Comparison of ENCODE assay signal across 22 cellular contexts in genomic region chr22:29299136-29299900, GRCh38. TPM values are rescaled to one million over a fixed set of nuclear protein-coding genes. Genes with fewer than 3 reads are reported as not detected.
DNase-seq lines count a peak whose midpoint lies in the region; ATAC-seq, FAIRE-seq and TF ChIP-seq lines count a peak whose summit lies in the region.
"Had no signal": no experiment of that assay in that cellular context is flagged by ENCODE, and none has a peak within 500 bp of the region (broad histone marks: within the 10 kb centered on the region; RNA-seq: fewer than 3 reads in every experiment).

No MANE protein-coding gene starts in this region.

- H3K4me1 ChIP-seq in HepG2 (ENCODE audit: insufficient read depth, low read length) (peaks cover 18% of the 10 kb centered on the region), right lobe of liver (peaks cover 0 to 20% (median 5%) of the 10 kb centered on the region in 4 donors), astrocyte (ENCODE audit: insufficient read depth, low read length) (no peaks in the 10 kb centered on the region)
- H3K4me1 ChIP-seq in naive thymus-derived CD4-positive, alpha-beta T cell (ENCODE audit: control insufficient read depth in 2 of 2, insufficient read depth in 2 of 2, low read length in 2 of 2): no peaks in the 10 kb centered on the region

- H3K27ac Mint-ChIP-seq in astrocyte (ENCODE audit: unreplicated experiment): no peak overlapping the region
- peak overlapping the region in 7 of 9 donors; percentile 7 to 66 (median 36) for H3K27ac Mint-ChIP-seq in naive thymus-derived CD4-positive, alpha-beta T cell
- H3K27ac Mint-ChIP-seq: dendritic cell treated with granulocyte-macrophage colony-stimulating factor and Interleukin-4, amounts not matched to agents 40 ng/mL and 50 ng/mL, for 4 days had no signal

- no peak for TF ChIP-seq RAD21 in HepG2 (CRISPR knock-in tag; IDR thresholded peaks at IDR 0.05)

- peaks cover 26% of the 10 kb centered on the region for H3K36me3 Mint-ChIP-seq in astrocyte (ENCODE audit: low read depth, unreplicated experiment)
- H3K36me3 Mint-ChIP-seq in naive thymus-derived CD4-positive, alpha-beta T cell: peaks cover 11 to 47% (median 22%) of the 10 kb centered on the region in 5 donors

- H3K36me3 ChIP-seq in HepG2 (replicated peaks in 1 of 2; ENCODE audit: control insufficient read depth in 1 of 2, insufficient read depth in 2 of 2, low read length in 2 of 2) (peaks cover 28 to 53% of the 10 kb centered on the region in 2 experiments), right lobe of liver (peaks cover 23 to 68% (median 45%) of the 10 kb centered on the region in 4 donors), astrocyte (ENCODE audit: insufficient read depth, low read length) (peaks cover 53% of the 10 kb centered on the region)
- H3K36me3 ChIP-seq in naive thymus-derived CD4-positive, alpha-beta T cell (ENCODE audit: control insufficient read depth in 2 of 3, insufficient read depth in 3 of 3, low read length in 3 of 3): peaks cover 34 to 65% (median 38%) of the 10 kb centered on the region in 3 experiments

- TF ChIP-seq EP300 in HepG2 (IDR thresholded peaks at IDR 0.05; ENCODE audit: low read depth in 2 of 2, low read length in 2 of 2): no peak
- TF ChIP-seq EP300 in HepG2 (CRISPR knock-in tag; IDR thresholded peaks at IDR 0.05; ENCODE audit: borderline replicate concordance): no peak

- H3K27me3 Mint-ChIP-seq in astrocyte (ENCODE audit: low read depth, unreplicated experiment): no peaks in the 10 kb centered on the region
- peaks cover 0 to 2% (median 0%) of the 10 kb centered on the region in 5 donors for H3K27me3 Mint-ChIP-seq in naive thymus-derived CD4-positive, alpha-beta T cell
- H3K27me3 Mint-ChIP-seq: dendritic cell treated with granulocyte-macrophage colony-stimulating factor and Interleukin-4, amounts not matched to agents 40 ng/mL and 50 ng/mL, for 4 days had no signal

- POLR2A ChIA-PET in HepG2 (lab: Yijun Ruan, JAX): no interaction called here
- POLR2A ChIA-PET in naive thymus-derived CD4-positive, alpha-beta T cell (lab: Charles Lee): no interaction called here

- ATAC-seq in HepG2: no peak
- ATAC-seq in right lobe of liver: no peak
- ATAC-seq in naive thymus-derived CD4-positive, alpha-beta T cell: no peak
- ATAC-seq in GM21423 (IDR thresholded peaks at IDR 0.05; ENCODE audit: unreplicated experiment): no peak
- ATAC-seq: gastrocnemius medialis, HCT116, left colon had no signal

- DNase-seq in HepG2 (ENCODE audit: low spot score) (no peak), right lobe of liver (no peak), astrocyte (ENCODE audit: low read depth) (no peak), OCI-M1 (lab: John Stamatoyannopoulos, UW) (no peak), midbrain (lab: John Stamatoyannopoulos, UW) (no peak)
- DNase-seq in naive thymus-derived CD4-positive, alpha-beta T cell: no peak
- no peak for DNase-seq in stimulated activated naive CD4-positive, alpha-beta T cell treated with Interleukin-2 at 50 U/mL for 16 hours (lab: John Stamatoyannopoulos, UW)
- DNase-seq: brain microvascular endothelial cell; COR-L47; erythroblast; gastrocnemius medialis; left colon; MG63; NCI-H1694 treated with DMSO at 0.1 percent for 48 hours; NCI-H2227 treated with DMSO at 0.1 percent for 48 hours; stimulated activated CD4-positive, alpha-beta T cell treated with anti-CD3 and anti-CD28 coated beads, Interleukin-4, amount 100 ng/mL, for 24 hours; SW 1271 had no signal

- H3K9me3 ChIP-seq in HepG2 (ENCODE audit: low read length): no peaks in the 10 kb centered on the region
- no peaks in the 10 kb centered on the region for H3K9me3 ChIP-seq in right lobe of liver
- H3K9me3 ChIP-seq in astrocyte (ENCODE audit: insufficient read depth, low read depth, low read length): no peaks in the 10 kb centered on the region
- no peaks in the 10 kb centered on the region for H3K9me3 ChIP-seq in naive thymus-derived CD4-positive, alpha-beta T cell (ENCODE audit: control insufficient read depth in 2 of 3, low read length in 3 of 3)
- H3K9me3 ChIP-seq: gastrocnemius medialis, MG63 had no signal

- H3K9me3 Mint-ChIP-seq in astrocyte (ENCODE audit: unreplicated experiment): peaks cover 5% of the 10 kb centered on the region
- no peaks in the 10 kb centered on the region for H3K9me3 Mint-ChIP-seq in naive thymus-derived CD4-positive, alpha-beta T cell
- H3K9me3 Mint-ChIP-seq: activated naive CD4-positive, alpha-beta T cell treated with anti-CD3 and anti-CD28 coated beads, Interleukin-2, amount 50 U/mL, for 24 hours; dendritic cell treated with granulocyte-macrophage colony-stimulating factor and Interleukin-4, amounts not matched to agents 40 ng/mL and 50 ng/mL, for 4 days had no signal

- H3K4me3 Mint-ChIP-seq in astrocyte (ENCODE audit: unreplicated experiment): no peak overlapping the region
- no peak overlapping the region for H3K4me3 Mint-ChIP-seq in naive thymus-derived CD4-positive, alpha-beta T cell
- H3K4me3 Mint-ChIP-seq: activated naive CD4-positive, alpha-beta T cell treated with anti-CD3 and anti-CD28 coated beads, Interleukin-2, amount 50 U/mL, for 24 hours; dendritic cell treated with granulocyte-macrophage colony-stimulating factor and Interleukin-4, amounts not matched to agents 40 ng/mL and 50 ng/mL, for 4 days had no signal

- CTCF ChIA-PET in HepG2 (lab: Yijun Ruan, JAX; ENCODE audit: low intra/inter-chr PET ratio, low total read pairs): no interaction called here
- CTCF ChIA-PET in naive thymus-derived CD4-positive, alpha-beta T cell (lab: Charles Lee): no interaction called here

- H3K4me2 ChIP-seq in HepG2 (ENCODE audit: low read depth, low read length) (no peak overlapping the region), astrocyte (ENCODE audit: low read length) (no peak overlapping the region)
- H3K4me2 ChIP-seq: smooth muscle cell had no signal

- in situ Hi-C loops in HepG2 (cut with HindIII; ENCODE audit: extremely low pct_ligation_motif_present, low pct_unique_long_range_greater_than_20kb): no loop called here

- H3K9ac ChIP-seq in HepG2 (ENCODE audit: insufficient read depth, low read depth, low read length) (no peak overlapping the region), astrocyte (ENCODE audit: low read length) (no peak overlapping the region)

- H3K79me2 ChIP-seq in HepG2 (ENCODE audit: insufficient read depth, low read length) (no peaks in the 10 kb centered on the region), astrocyte (ENCODE audit: insufficient read depth, low read length) (peaks cover 4% of the 10 kb centered on the region)

- H2AFZ ChIP-seq in HepG2 (ENCODE audit: low read length) (no peak overlapping the region), astrocyte (ENCODE audit: low read depth, low read length) (no peak overlapping the region)

- H3K4me3 ChIP-seq in HepG2 (replicated peaks in 1 of 3; ENCODE audit: insufficient read depth in 1 of 3, low read depth in 2 of 3, low read length in 3 of 3): no peak overlapping the region
- no peak overlapping the region for H3K4me3 ChIP-seq in right lobe of liver
- H3K4me3 ChIP-seq in astrocyte (ENCODE audit: insufficient read depth, low read depth, low read length): no peak overlapping the region
- H3K4me3 ChIP-seq in naive thymus-derived CD4-positive, alpha-beta T cell (ENCODE audit: low read length): no peak overlapping the region
- H3K4me3 ChIP-seq: gastrocnemius medialis, MG63, smooth muscle cell had no signal

- TF ChIP-seq POLR2A in HepG2 (IDR thresholded peaks at IDR 0.05; ENCODE audit: insufficient read depth in 1 of 2, low read depth in 2 of 2, low read length in 2 of 2): no peak
- TF ChIP-seq POLR2A in right lobe of liver (IDR thresholded peaks at IDR 0.05): no peak

- TF ChIP-seq CTCF in HepG2 (CRISPR knock-in tag; IDR thresholded peaks at IDR 0.05) (no peak), right lobe of liver (IDR thresholded peaks at IDR 0.05) (no peak), astrocyte (IDR thresholded peaks at IDR 0.05; ENCODE audit: insufficient read depth, low read depth, low read length) (no peak)

- no peaks in the 10 kb centered on the region for H3K4me1 Mint-ChIP-seq in astrocyte (ENCODE audit: low read depth, unreplicated experiment)
- H3K4me1 Mint-ChIP-seq in naive thymus-derived CD4-positive, alpha-beta T cell: peaks cover 0 to 11% (median 3%) of the 10 kb centered on the region in 7 donors
- H3K4me1 Mint-ChIP-seq: activated naive CD4-positive, alpha-beta T cell treated with anti-CD3 and anti-CD28 coated beads, Interleukin-2, amount 50 U/mL, for 24 hours had no signal

- H3K27me3 ChIP-seq in HepG2 (ENCODE audit: control insufficient read depth in 1 of 2, insufficient read depth in 2 of 2, low read length in 2 of 2) (no peaks in the 10 kb centered on the region), right lobe of liver (no peaks in the 10 kb centered on the region), astrocyte (ENCODE audit: insufficient read depth, low read length) (no peaks in the 10 kb centered on the region)
- no peaks in the 10 kb centered on the region for H3K27me3 ChIP-seq in naive thymus-derived CD4-positive, alpha-beta T cell (ENCODE audit: control insufficient read depth in 2 of 2, insufficient read depth in 2 of 2, low read length in 2 of 2)
- H3K27me3 ChIP-seq: brain microvascular endothelial cell, gastrocnemius medialis, MG63 had no signal

- FAIRE-seq in HepG2 (lab: Jason Lieb, UNC) (no peak), astrocyte (lab: Jason Lieb, UNC) (peak; percentile 76)

- H3K27ac ChIP-seq in HepG2 (ENCODE audit: extremely low read length, insufficient read depth, low read length): no peak overlapping the region
- H3K27ac ChIP-seq in right lobe of liver: no peak overlapping the region
- H3K27ac ChIP-seq in astrocyte (ENCODE audit: low read depth, low read length): no peak overlapping the region
- no peak overlapping the region for H3K27ac ChIP-seq in naive thymus-derived CD4-positive, alpha-beta T cell (ENCODE audit: low read depth, low read length)
- H3K27ac ChIP-seq: brain microvascular endothelial cell, gastrocnemius medialis had no signal

- H4K20me1 ChIP-seq in HepG2 (ENCODE audit: insufficient read depth, low read length) (0 out of 2 replicates have a peak, but pooled peaks cover 9% of the 10 kb centered on the region), astrocyte (ENCODE audit: insufficient read depth, low read length) (peaks cover 74% of the 10 kb centered on the region)

- intact Hi-C loops in HepG2 (cut with micrococcal nuclease; ENCODE audit: unreplicated experiment): no loop called here
- intact Hi-C loops in right lobe of liver (cut with DNase I): no loop called here
- intact Hi-C loops in naive thymus-derived CD4-positive, alpha-beta T cell (cut with micrococcal nuclease): no loop called here

- WGBS in HepG2 (ENCODE audit: low lambda C conversion rate): 95% methylated on average over 19 of the region's 19 CpGs
- 88% methylated on average over 6 of the region's 19 CpGs for WGBS in right lobe of liver (ENCODE audit: insufficient coverage, low coverage, low lambda C conversion rate, missing lambda C conversion rate)

- BruUV-seq in HepG2 (replicated peaks; lab: Mats Ljungman, UMichigan): TSS peak; percentile 63

RNA-seq across cellular contexts. Expression of gene GAS2L1, which starts 7.1 kb away (rescaled TPM):
- total RNA-seq in HepG2 (2016; rRNA removed; fragmentation: Illumina TruSeq; extraction: Trizol) (2.6 and 3.3 TPM in 2 replicates), right lobe of liver (10 to 100 TPM in 4 of 6 experiments, 1 to 10 TPM in 2; 8.9 to 15.8 (median 11.5) TPM), astrocyte (24.3 and 26.0 TPM in 2 replicates)
- 3.1 TPM in 2 replicates for total RNA-seq in HepG2 (2016; cell fraction: cytosol; rRNA removed; fragmentation: Illumina TruSeq; extraction: Trizol; ENCODE audit: low read depth)
- 1.9 and 3.4 TPM in 2 replicates for total RNA-seq in HepG2 (2016; cell fraction: insoluble cytoplasmic fraction; rRNA removed; fragmentation: Illumina TruSeq; extraction: Trizol)
- 6.6 and 6.7 TPM in 2 replicates for total RNA-seq in HepG2 (2016; cell fraction: membrane; rRNA removed; fragmentation: Illumina TruSeq; extraction: Trizol)
- 2.1 and 2.7 TPM in 2 replicates for total RNA-seq in HepG2 (2016; cell fraction: nucleus; rRNA removed; fragmentation: Illumina TruSeq; extraction: Trizol)
- 1.8 and 2.2 TPM in 2 replicates for polyA plus RNA-seq in HepG2 (2011; rRNA removed)
- 1.8 and 3.2 TPM in 2 replicates for polyA plus RNA-seq in HepG2 (2011; cell fraction: cytosol; rRNA removed)
- polyA plus RNA-seq in HepG2 (2011; cell fraction: nucleus; rRNA removed): 6.0 and 8.0 TPM in 2 replicates
- 0.98 and 1.3 TPM in 2 replicates for polyA plus RNA-seq in HepG2 (2012)
- 4.1 and 4.7 TPM in 2 replicates for polyA plus RNA-seq in HepG2 (2016; cell fraction: cytosol; fragmentation: Illumina TruSeq; extraction: Trizol; ENCODE audit: low read depth)
- 3.4 and 4.4 TPM in 2 replicates for polyA plus RNA-seq in HepG2 (2016; cell fraction: insoluble cytoplasmic fraction; fragmentation: Illumina TruSeq; extraction: Trizol; ENCODE audit: low read depth)
- polyA plus RNA-seq in HepG2 (2016; cell fraction: membrane; fragmentation: Illumina TruSeq; extraction: Trizol; ENCODE audit: low read depth): 7.9 and 8.8 TPM in 2 replicates
- 5.9 and 7.0 TPM in 2 replicates for polyA plus RNA-seq in HepG2 (2016; cell fraction: nucleus; fragmentation: Illumina TruSeq; extraction: Trizol; ENCODE audit: insufficient read depth, low read depth)
- polyA minus RNA-seq in HepG2 (2011; rRNA and poly(A)+ RNA removed; ENCODE audit: low replicate concordance): 2.7 and 10.4 TPM in 2 replicates
- 1.5 and 1.6 TPM in 2 replicates for polyA minus RNA-seq in HepG2 (2011; cell fraction: cytosol; rRNA and poly(A)+ RNA removed)
- 1.9 and 3.5 TPM in 2 replicates for polyA minus RNA-seq in HepG2 (2011; cell fraction: nucleus; rRNA and poly(A)+ RNA removed)
- 1 to 10 TPM in 2 of 5 experiments, under 1 TPM in 2, not detected in 1; 0.37 to 7.5 (median 2.0) TPM for total RNA-seq in naive thymus-derived CD4-positive, alpha-beta T cell
- polyA plus RNA-seq in naive thymus-derived CD4-positive, alpha-beta T cell: under 1 TPM in 1 of 2 donors, not detected in 1; 0.09 TPM

RNA-seq across cellular contexts. Expression of gene RASL10A, which starts 16.2 kb away (rescaled TPM):
- 0.22 TPM in 1 of 2 replicates, not detected in the other for total RNA-seq in HepG2 (2016; rRNA removed; fragmentation: Illumina TruSeq; extraction: Trizol)
- total RNA-seq in HepG2 (2016; cell fraction: cytosol; rRNA removed; fragmentation: Illumina TruSeq; extraction: Trizol; ENCODE audit: low read depth): not detected in 2 replicates
- not detected in 2 replicates for total RNA-seq in HepG2 (2016; cell fraction: insoluble cytoplasmic fraction; rRNA removed; fragmentation: Illumina TruSeq; extraction: Trizol)
- total RNA-seq in HepG2 (2016; cell fraction: membrane; rRNA removed; fragmentation: Illumina TruSeq; extraction: Trizol): not detected in 2 replicates
- total RNA-seq in HepG2 (2016; cell fraction: nucleus; rRNA removed; fragmentation: Illumina TruSeq; extraction: Trizol): not detected in 2 replicates
- 0.05 and 0.08 TPM in 2 replicates for polyA plus RNA-seq in HepG2 (2011; rRNA removed)
- polyA plus RNA-seq in HepG2 (2011; cell fraction: cytosol; rRNA removed): 0.08 and 0.17 TPM in 2 replicates
- polyA plus RNA-seq in HepG2 (2011; cell fraction: nucleus; rRNA removed): 0.40 and 1.6 TPM in 2 replicates
- polyA plus RNA-seq in HepG2 (2012): not detected in 2 replicates
- not detected in 2 replicates for polyA plus RNA-seq in HepG2 (2016; cell fraction: cytosol; fragmentation: Illumina TruSeq; extraction: Trizol; ENCODE audit: low read depth)
- not detected in 2 replicates for polyA plus RNA-seq in HepG2 (2016; cell fraction: insoluble cytoplasmic fraction; fragmentation: Illumina TruSeq; extraction: Trizol; ENCODE audit: low read depth)
- not detected in 2 replicates for polyA plus RNA-seq in HepG2 (2016; cell fraction: membrane; fragmentation: Illumina TruSeq; extraction: Trizol; ENCODE audit: low read depth)
- 1.5 TPM in 1 of 2 replicates, not detected in the other for polyA plus RNA-seq in HepG2 (2016; cell fraction: nucleus; fragmentation: Illumina TruSeq; extraction: Trizol; ENCODE audit: insufficient read depth, low read depth)
- polyA minus RNA-seq in HepG2 (2011; rRNA and poly(A)+ RNA removed; ENCODE audit: low replicate concordance): 0.09 TPM in 1 of 2 replicates, not detected in the other
- polyA minus RNA-seq in HepG2 (2011; cell fraction: cytosol; rRNA and poly(A)+ RNA removed): not detected in 2 replicates
- not detected in 2 replicates for polyA minus RNA-seq in HepG2 (2011; cell fraction: nucleus; rRNA and poly(A)+ RNA removed)
- total RNA-seq in right lobe of liver: 1 to 10 TPM in 3 of 6 experiments, under 1 TPM in 3; 0.32 to 1.2 (median 0.87) TPM
- total RNA-seq in astrocyte: 0.19 and 1.5 TPM in 2 replicates
- 1 to 10 TPM in 2 of 5 experiments, under 1 TPM in 2, not detected in 1; 0.32 to 1.7 (median 0.89) TPM for total RNA-seq in naive thymus-derived CD4-positive, alpha-beta T cell
- polyA plus RNA-seq in naive thymus-derived CD4-positive, alpha-beta T cell: not detected
- total RNA-seq: smooth muscle cell had no signal
- polyA plus RNA-seq: smooth muscle cell had no signal

RNA-seq across cellular contexts. Expression of gene EWSR1, which starts 31.2 kb away (rescaled TPM):
- total RNA-seq in HepG2 (2016; rRNA removed; fragmentation: Illumina TruSeq; extraction: Trizol): 167 and 211 TPM in 2 replicates
- total RNA-seq in HepG2 (2016; cell fraction: cytosol; rRNA removed; fragmentation: Illumina TruSeq; extraction: Trizol; ENCODE audit: low read depth): 28.9 and 32.2 TPM in 2 replicates
- total RNA-seq in HepG2 (2016; cell fraction: insoluble cytoplasmic fraction; rRNA removed; fragmentation: Illumina TruSeq; extraction: Trizol): 146 and 211 TPM in 2 replicates
- total RNA-seq in HepG2 (2016; cell fraction: membrane; rRNA removed; fragmentation: Illumina TruSeq; extraction: Trizol): 47.2 and 49.1 TPM in 2 replicates
- total RNA-seq in HepG2 (2016; cell fraction: nucleus; rRNA removed; fragmentation: Illumina TruSeq; extraction: Trizol): 216 and 251 TPM in 2 replicates
- polyA plus RNA-seq in HepG2 (2011; rRNA removed): 326 and 401 TPM in 2 replicates
- polyA plus RNA-seq in HepG2 (2011; cell fraction: cytosol; rRNA removed): 202 and 208 TPM in 2 replicates
- 687 and 755 TPM in 2 replicates for polyA plus RNA-seq in HepG2 (2011; cell fraction: nucleus; rRNA removed)
- polyA plus RNA-seq in HepG2 (2012): 138 and 189 TPM in 2 replicates
- 22.8 and 25.5 TPM in 2 replicates for polyA plus RNA-seq in HepG2 (2016; cell fraction: cytosol; fragmentation: Illumina TruSeq; extraction: Trizol; ENCODE audit: low read depth)
- 183 and 203 TPM in 2 replicates for polyA plus RNA-seq in HepG2 (2016; cell fraction: insoluble cytoplasmic fraction; fragmentation: Illumina TruSeq; extraction: Trizol; ENCODE audit: low read depth)
- 29.2 and 38.3 TPM in 2 replicates for polyA plus RNA-seq in HepG2 (2016; cell fraction: membrane; fragmentation: Illumina TruSeq; extraction: Trizol; ENCODE audit: low read depth)
- polyA plus RNA-seq in HepG2 (2016; cell fraction: nucleus; fragmentation: Illumina TruSeq; extraction: Trizol; ENCODE audit: insufficient read depth, low read depth): 477 and 502 TPM in 2 replicates
- polyA minus RNA-seq in HepG2 (2011; rRNA and poly(A)+ RNA removed; ENCODE audit: low replicate concordance): 381 and 574 TPM in 2 replicates
- polyA minus RNA-seq in HepG2 (2011; cell fraction: cytosol; rRNA and poly(A)+ RNA removed): 103 and 111 TPM in 2 replicates
- 302 and 303 TPM in 2 replicates for polyA minus RNA-seq in HepG2 (2011; cell fraction: nucleus; rRNA and poly(A)+ RNA removed)
- 100 to 1,000 TPM in 3 of 6 experiments, 10 to 100 TPM in 3; 75.0 to 112 (median 98.2) TPM for total RNA-seq in right lobe of liver
- total RNA-seq in astrocyte: 173 and 199 TPM in 2 replicates
- total RNA-seq in naive thymus-derived CD4-positive, alpha-beta T cell: 100 to 1,000 TPM; 249 to 366 (median 273) TPM
- 100 to 1,000 TPM; 189 to 195 TPM for polyA plus RNA-seq in naive thymus-derived CD4-positive, alpha-beta T cell

RNA-seq across cellular contexts. Expression of gene RHBDD3, which starts 31.5 kb away (rescaled TPM):
- total RNA-seq in HepG2 (2016; rRNA removed; fragmentation: Illumina TruSeq; extraction: Trizol) (12.6 and 26.7 TPM in 2 replicates), right lobe of liver (10 to 100 TPM in 5 of 6 experiments, 1 to 10 TPM in 1; 9.7 to 35.3 (median 14.7) TPM), astrocyte (35.6 and 39.2 TPM in 2 replicates)
- 8.3 and 9.2 TPM in 2 replicates for total RNA-seq in HepG2 (2016; cell fraction: cytosol; rRNA removed; fragmentation: Illumina TruSeq; extraction: Trizol; ENCODE audit: low read depth)
- 12.3 and 26.7 TPM in 2 replicates for total RNA-seq in HepG2 (2016; cell fraction: insoluble cytoplasmic fraction; rRNA removed; fragmentation: Illumina TruSeq; extraction: Trizol)
- 16.9 and 21.6 TPM in 2 replicates for total RNA-seq in HepG2 (2016; cell fraction: membrane; rRNA removed; fragmentation: Illumina TruSeq; extraction: Trizol)
- 24.7 and 26.9 TPM in 2 replicates for total RNA-seq in HepG2 (2016; cell fraction: nucleus; rRNA removed; fragmentation: Illumina TruSeq; extraction: Trizol)
- 12.1 and 21.0 TPM in 2 replicates for polyA plus RNA-seq in HepG2 (2011; rRNA removed)
- 10.6 and 17.9 TPM in 2 replicates for polyA plus RNA-seq in HepG2 (2011; cell fraction: cytosol; rRNA removed)
- polyA plus RNA-seq in HepG2 (2011; cell fraction: nucleus; rRNA removed): 38.6 and 38.8 TPM in 2 replicates
- polyA plus RNA-seq in HepG2 (2012): 8.5 and 12.8 TPM in 2 replicates
- 6.5 and 10.4 TPM in 2 replicates for polyA plus RNA-seq in HepG2 (2016; cell fraction: cytosol; fragmentation: Illumina TruSeq; extraction: Trizol; ENCODE audit: low read depth)
- polyA plus RNA-seq in HepG2 (2016; cell fraction: insoluble cytoplasmic fraction; fragmentation: Illumina TruSeq; extraction: Trizol; ENCODE audit: low read depth): 10.8 and 11.3 TPM in 2 replicates
- 11.9 and 12.6 TPM in 2 replicates for polyA plus RNA-seq in HepG2 (2016; cell fraction: membrane; fragmentation: Illumina TruSeq; extraction: Trizol; ENCODE audit: low read depth)
- polyA plus RNA-seq in HepG2 (2016; cell fraction: nucleus; fragmentation: Illumina TruSeq; extraction: Trizol; ENCODE audit: insufficient read depth, low read depth): 59.8 and 60.3 TPM in 2 replicates
- 9.9 and 18.2 TPM in 2 replicates for polyA minus RNA-seq in HepG2 (2011; rRNA and poly(A)+ RNA removed; ENCODE audit: low replicate concordance)
- polyA minus RNA-seq in HepG2 (2011; cell fraction: cytosol; rRNA and poly(A)+ RNA removed): 5.7 and 7.1 TPM in 2 replicates
- polyA minus RNA-seq in HepG2 (2011; cell fraction: nucleus; rRNA and poly(A)+ RNA removed): 7.7 and 9.3 TPM in 2 replicates
- total RNA-seq in naive thymus-derived CD4-positive, alpha-beta T cell: 10 to 100 TPM; 10.8 to 39.4 (median 14.7) TPM
- polyA plus RNA-seq in naive thymus-derived CD4-positive, alpha-beta T cell: 10 to 100 TPM in 1 of 2 donors, 1 to 10 TPM in 1; 8.1 to 13.0 TPM
